1 cellular context compared by ENCODE assay signal in the genomic region with DNA sequence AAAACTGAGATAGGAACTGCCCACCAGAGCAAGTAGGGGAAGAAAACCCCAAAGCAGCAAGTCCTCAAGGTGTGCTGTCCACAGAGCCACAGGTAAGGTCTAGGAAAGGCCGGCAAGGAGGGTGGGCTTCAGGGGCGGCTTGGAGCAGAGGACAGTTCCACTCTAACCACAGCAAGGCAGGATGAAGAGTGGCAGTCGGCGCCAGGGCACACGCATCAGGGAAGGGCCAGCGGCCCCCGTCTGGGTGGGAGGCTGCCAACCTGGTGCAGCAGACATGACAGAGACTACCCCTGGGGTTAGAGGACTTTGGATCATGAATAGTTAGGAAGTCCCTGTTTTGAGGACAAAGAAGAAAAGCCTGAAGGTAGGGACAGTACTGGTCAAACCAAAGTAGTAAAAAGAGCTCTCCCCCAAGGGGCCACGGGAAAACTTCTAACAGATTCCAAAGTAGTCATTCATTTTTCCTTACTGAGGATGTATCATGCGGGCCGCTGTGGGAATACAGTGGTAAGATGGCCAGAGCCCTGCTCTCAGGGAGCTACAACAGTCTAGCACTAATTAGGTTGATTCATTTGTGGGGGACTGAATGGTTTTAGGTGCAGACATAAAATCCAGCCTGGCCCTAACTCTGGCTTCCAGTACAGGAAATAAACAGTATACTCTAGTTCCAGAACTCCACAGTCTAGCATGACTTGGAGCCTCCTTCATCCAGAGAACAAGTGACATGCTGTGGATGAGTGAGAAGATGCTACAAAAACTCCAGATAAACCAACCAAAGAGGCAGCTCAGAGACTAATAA.
TF ChIP-seq lines count a peak whose summit lies in the region.

No MANE protein-coding gene starts in this region.

TF ChIP-seq in K562, 482 proteins besides CTCF, POLR2A, EP300 and RAD21 (continued from another document and continues in another):
- TF ChIP-seq, protein P1, sequence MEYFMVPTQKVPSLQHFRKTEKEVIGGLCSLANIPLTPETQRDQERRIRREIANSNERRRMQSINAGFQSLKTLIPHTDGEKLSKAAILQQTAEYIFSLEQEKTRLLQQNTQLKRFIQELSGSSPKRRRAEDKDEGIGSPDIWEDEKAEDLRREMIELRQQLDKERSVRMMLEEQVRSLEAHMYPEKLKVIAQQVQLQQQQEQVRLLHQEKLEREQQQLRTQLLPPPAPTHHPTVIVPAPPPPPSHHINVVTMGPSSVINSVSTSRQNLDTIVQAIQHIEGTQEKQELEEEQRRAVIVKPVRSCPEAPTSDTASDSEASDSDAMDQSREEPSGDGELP (CRISPR knock-in tag; IDR thresholded peaks at IDR 0.05; ENCODE audit: borderline replicate concordance) = no peak
- TF ChIP-seq NFXL1 (CRISPR knock-in tag; IDR thresholded peaks at IDR 0.05) = no peak
- TF ChIP-seq TARDBP (IDR thresholded peaks at IDR 0.05) = no peak
- 0 out of 2 replicates have a peak, but pooled peaks have one; percentile 6 for TF ChIP-seq ATF7 (IDR thresholded peaks at IDR 0.05)
- TF ChIP-seq JUN (IDR thresholded peaks at IDR 0.05; ENCODE audit: borderline replicate concordance, low read depth, low read length) = no peak
- no peak for TF ChIP-seq JUN (CRISPR knock-in tag; IDR thresholded peaks at IDR 0.05; ENCODE audit: borderline replicate concordance)
- TF ChIP-seq, protein P2, sequence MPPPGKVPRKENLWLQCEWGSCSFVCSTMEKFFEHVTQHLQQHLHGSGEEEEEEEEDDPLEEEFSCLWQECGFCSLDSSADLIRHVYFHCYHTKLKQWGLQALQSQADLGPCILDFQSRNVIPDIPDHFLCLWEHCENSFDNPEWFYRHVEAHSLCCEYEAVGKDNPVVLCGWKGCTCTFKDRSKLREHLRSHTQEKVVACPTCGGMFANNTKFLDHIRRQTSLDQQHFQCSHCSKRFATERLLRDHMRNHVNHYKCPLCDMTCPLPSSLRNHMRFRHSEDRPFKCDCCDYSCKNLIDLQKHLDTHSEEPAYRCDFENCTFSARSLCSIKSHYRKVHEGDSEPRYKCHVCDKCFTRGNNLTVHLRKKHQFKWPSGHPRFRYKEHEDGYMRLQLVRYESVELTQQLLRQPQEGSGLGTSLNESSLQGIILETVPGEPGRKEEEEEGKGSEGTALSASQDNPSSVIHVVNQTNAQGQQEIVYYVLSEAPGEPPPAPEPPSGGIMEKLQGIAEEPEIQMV (tag; conservative IDR thresholded peaks at IDR 0.05; ENCODE audit: low read depth) = no peak
- TF ChIP-seq POLR2G (IDR thresholded peaks at IDR 0.05; ENCODE audit: low read depth, low read length) = peak; percentile 66
- no peak for TF ChIP-seq SRSF7 (optimal IDR thresholded peaks at IDR 0.05; ENCODE audit: low read depth, low read length)
- no peak for TF ChIP-seq MYBL2 (IDR thresholded peaks at IDR 0.05; ENCODE audit: low read depth)
- TF ChIP-seq MYBL2 (CRISPR knock-in tag; IDR thresholded peaks at IDR 0.05; ENCODE audit: borderline replicate concordance) = no peak
- TF ChIP-seq RNF2 (IDR thresholded peaks at IDR 0.05) = no peak
- TF ChIP-seq CREB1 (IDR thresholded peaks at IDR 0.05) = no peak
- no peak for TF ChIP-seq CREB1 (CRISPR knock-in tag; IDR thresholded peaks at IDR 0.05)
- TF ChIP-seq MAFK (IDR thresholded peaks at IDR 0.05; ENCODE audit: low read length) = no peak
- TF ChIP-seq YBX1 (IDR thresholded peaks at IDR 0.05) = no peak
- TF ChIP-seq ARHGAP35 (IDR thresholded peaks at IDR 0.05; ENCODE audit: partially characterized antibody) = no peak
- TF ChIP-seq TBP (optimal IDR thresholded peaks at IDR 0.05; ENCODE audit: low read depth, low read length) = no peak
- no peak for TF ChIP-seq HIVEP1 (CRISPR knock-in tag; IDR thresholded peaks at IDR 0.05)
- TF ChIP-seq, protein P3, sequence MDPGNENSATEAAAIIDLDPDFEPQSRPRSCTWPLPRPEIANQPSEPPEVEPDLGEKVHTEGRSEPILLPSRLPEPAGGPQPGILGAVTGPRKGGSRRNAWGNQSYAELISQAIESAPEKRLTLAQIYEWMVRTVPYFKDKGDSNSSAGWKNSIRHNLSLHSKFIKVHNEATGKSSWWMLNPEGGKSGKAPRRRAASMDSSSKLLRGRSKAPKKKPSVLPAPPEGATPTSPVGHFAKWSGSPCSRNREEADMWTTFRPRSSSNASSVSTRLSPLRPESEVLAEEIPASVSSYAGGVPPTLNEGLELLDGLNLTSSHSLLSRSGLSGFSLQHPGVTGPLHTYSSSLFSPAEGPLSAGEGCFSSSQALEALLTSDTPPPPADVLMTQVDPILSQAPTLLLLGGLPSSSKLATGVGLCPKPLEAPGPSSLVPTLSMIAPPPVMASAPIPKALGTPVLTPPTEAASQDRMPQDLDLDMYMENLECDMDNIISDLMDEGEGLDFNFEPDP (CRISPR knock-in tag; IDR thresholded peaks at IDR 0.05) = no peak
- no peak for TF ChIP-seq ZNF586 (CRISPR knock-in tag; conservative IDR thresholded peaks at IDR 0.05)
- TF ChIP-seq, protein P4, sequence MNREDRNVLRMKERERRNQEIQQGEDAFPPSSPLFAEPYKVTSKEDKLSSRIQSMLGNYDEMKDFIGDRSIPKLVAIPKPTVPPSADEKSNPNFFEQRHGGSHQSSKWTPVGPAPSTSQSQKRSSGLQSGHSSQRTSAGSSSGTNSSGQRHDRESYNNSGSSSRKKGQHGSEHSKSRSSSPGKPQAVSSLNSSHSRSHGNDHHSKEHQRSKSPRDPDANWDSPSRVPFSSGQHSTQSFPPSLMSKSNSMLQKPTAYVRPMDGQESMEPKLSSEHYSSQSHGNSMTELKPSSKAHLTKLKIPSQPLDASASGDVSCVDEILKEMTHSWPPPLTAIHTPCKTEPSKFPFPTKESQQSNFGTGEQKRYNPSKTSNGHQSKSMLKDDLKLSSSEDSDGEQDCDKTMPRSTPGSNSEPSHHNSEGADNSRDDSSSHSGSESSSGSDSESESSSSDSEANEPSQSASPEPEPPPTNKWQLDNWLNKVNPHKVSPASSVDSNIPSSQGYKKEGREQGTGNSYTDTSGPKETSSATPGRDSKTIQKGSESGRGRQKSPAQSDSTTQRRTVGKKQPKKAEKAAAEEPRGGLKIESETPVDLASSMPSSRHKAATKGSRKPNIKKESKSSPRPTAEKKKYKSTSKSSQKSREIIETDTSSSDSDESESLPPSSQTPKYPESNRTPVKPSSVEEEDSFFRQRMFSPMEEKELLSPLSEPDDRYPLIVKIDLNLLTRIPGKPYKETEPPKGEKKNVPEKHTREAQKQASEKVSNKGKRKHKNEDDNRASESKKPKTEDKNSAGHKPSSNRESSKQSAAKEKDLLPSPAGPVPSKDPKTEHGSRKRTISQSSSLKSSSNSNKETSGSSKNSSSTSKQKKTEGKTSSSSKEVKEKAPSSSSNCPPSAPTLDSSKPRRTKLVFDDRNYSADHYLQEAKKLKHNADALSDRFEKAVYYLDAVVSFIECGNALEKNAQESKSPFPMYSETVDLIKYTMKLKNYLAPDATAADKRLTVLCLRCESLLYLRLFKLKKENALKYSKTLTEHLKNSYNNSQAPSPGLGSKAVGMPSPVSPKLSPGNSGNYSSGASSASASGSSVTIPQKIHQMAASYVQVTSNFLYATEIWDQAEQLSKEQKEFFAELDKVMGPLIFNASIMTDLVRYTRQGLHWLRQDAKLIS (CRISPR knock-in tag; IDR thresholded peaks at IDR 0.05) = no peak
- TF ChIP-seq ZNF785 (CRISPR knock-in tag; IDR thresholded peaks at IDR 0.05) = no peak
- TF ChIP-seq SIN3B (IDR thresholded peaks at IDR 0.05; ENCODE audit: low read depth) = no peak
- TF ChIP-seq GABPA (tag; conservative IDR thresholded peaks at IDR 0.05; ENCODE audit: low read depth) = no peak
- TF ChIP-seq NCOA2 (IDR thresholded peaks at IDR 0.05; ENCODE audit: partially characterized antibody in 2 of 2) = no peak
- TF ChIP-seq, protein P5, sequence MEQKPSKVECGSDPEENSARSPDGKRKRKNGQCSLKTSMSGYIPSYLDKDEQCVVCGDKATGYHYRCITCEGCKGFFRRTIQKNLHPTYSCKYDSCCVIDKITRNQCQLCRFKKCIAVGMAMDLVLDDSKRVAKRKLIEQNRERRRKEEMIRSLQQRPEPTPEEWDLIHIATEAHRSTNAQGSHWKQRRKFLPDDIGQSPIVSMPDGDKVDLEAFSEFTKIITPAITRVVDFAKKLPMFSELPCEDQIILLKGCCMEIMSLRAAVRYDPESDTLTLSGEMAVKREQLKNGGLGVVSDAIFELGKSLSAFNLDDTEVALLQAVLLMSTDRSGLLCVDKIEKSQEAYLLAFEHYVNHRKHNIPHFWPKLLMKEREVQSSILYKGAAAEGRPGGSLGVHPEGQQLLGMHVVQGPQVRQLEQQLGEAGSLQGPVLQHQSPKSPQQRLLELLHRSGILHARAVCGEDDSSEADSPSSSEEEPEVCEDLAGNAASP (IDR thresholded peaks at IDR 0.05) = no peak
- TF ChIP-seq STAG1 (CRISPR knock-in tag; IDR thresholded peaks at IDR 0.05; ENCODE audit: borderline replicate concordance) = peak; percentile 15; the same call in 1 of the 2 replicates
- TF ChIP-seq, protein P6, sequence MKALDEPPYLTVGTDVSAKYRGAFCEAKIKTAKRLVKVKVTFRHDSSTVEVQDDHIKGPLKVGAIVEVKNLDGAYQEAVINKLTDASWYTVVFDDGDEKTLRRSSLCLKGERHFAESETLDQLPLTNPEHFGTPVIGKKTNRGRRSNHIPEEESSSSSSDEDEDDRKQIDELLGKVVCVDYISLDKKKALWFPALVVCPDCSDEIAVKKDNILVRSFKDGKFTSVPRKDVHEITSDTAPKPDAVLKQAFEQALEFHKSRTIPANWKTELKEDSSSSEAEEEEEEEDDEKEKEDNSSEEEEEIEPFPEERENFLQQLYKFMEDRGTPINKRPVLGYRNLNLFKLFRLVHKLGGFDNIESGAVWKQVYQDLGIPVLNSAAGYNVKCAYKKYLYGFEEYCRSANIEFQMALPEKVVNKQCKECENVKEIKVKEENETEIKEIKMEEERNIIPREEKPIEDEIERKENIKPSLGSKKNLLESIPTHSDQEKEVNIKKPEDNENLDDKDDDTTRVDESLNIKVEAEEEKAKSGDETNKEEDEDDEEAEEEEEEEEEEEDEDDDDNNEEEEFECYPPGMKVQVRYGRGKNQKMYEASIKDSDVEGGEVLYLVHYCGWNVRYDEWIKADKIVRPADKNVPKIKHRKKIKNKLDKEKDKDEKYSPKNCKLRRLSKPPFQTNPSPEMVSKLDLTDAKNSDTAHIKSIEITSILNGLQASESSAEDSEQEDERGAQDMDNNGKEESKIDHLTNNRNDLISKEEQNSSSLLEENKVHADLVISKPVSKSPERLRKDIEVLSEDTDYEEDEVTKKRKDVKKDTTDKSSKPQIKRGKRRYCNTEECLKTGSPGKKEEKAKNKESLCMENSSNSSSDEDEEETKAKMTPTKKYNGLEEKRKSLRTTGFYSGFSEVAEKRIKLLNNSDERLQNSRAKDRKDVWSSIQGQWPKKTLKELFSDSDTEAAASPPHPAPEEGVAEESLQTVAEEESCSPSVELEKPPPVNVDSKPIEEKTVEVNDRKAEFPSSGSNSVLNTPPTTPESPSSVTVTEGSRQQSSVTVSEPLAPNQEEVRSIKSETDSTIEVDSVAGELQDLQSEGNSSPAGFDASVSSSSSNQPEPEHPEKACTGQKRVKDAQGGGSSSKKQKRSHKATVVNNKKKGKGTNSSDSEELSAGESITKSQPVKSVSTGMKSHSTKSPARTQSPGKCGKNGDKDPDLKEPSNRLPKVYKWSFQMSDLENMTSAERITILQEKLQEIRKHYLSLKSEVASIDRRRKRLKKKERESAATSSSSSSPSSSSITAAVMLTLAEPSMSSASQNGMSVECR (CRISPR knock-in tag; IDR thresholded peaks at IDR 0.05) = no peak
- 0 out of 2 replicates have a peak, but pooled peaks have one; percentile 7 for TF ChIP-seq CHD2 (IDR thresholded peaks at IDR 0.05; ENCODE audit: low read depth, low read length)
- no peak for TF ChIP-seq KDM1A (IDR thresholded peaks at IDR 0.05)
- peak; percentile 74; the same call in 1 of the 2 replicates for TF ChIP-seq DMBX1 (CRISPR knock-in tag; IDR thresholded peaks at IDR 0.05; ENCODE audit: borderline replicate concordance)
- peak; percentile 58 for TF ChIP-seq RBM22 (IDR thresholded peaks at IDR 0.05; ENCODE audit: low read depth, low read length, poor library complexity, severe bottlenecking)
- TF ChIP-seq, protein P7, sequence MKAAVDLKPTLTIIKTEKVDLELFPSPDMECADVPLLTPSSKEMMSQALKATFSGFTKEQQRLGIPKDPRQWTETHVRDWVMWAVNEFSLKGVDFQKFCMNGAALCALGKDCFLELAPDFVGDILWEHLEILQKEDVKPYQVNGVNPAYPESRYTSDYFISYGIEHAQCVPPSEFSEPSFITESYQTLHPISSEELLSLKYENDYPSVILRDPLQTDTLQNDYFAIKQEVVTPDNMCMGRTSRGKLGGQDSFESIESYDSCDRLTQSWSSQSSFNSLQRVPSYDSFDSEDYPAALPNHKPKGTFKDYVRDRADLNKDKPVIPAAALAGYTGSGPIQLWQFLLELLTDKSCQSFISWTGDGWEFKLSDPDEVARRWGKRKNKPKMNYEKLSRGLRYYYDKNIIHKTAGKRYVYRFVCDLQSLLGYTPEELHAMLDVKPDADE (conservative IDR thresholded peaks at IDR 0.05; ENCODE audit: control insufficient read depth, low read depth, low read length) = no peak
- TF ChIP-seq, protein P8, sequence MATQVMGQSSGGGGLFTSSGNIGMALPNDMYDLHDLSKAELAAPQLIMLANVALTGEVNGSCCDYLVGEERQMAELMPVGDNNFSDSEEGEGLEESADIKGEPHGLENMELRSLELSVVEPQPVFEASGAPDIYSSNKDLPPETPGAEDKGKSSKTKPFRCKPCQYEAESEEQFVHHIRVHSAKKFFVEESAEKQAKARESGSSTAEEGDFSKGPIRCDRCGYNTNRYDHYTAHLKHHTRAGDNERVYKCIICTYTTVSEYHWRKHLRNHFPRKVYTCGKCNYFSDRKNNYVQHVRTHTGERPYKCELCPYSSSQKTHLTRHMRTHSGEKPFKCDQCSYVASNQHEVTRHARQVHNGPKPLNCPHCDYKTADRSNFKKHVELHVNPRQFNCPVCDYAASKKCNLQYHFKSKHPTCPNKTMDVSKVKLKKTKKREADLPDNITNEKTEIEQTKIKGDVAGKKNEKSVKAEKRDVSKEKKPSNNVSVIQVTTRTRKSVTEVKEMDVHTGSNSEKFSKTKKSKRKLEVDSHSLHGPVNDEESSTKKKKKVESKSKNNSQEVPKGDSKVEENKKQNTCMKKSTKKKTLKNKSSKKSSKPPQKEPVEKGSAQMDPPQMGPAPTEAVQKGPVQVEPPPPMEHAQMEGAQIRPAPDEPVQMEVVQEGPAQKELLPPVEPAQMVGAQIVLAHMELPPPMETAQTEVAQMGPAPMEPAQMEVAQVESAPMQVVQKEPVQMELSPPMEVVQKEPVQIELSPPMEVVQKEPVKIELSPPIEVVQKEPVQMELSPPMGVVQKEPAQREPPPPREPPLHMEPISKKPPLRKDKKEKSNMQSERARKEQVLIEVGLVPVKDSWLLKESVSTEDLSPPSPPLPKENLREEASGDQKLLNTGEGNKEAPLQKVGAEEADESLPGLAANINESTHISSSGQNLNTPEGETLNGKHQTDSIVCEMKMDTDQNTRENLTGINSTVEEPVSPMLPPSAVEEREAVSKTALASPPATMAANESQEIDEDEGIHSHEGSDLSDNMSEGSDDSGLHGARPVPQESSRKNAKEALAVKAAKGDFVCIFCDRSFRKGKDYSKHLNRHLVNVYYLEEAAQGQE (CRISPR knock-in tag; IDR thresholded peaks at IDR 0.05; ENCODE audit: low read depth) = no peak
- no peak for TF ChIP-seq FOSL1 (tag; conservative IDR thresholded peaks at IDR 0.05)
- no peak for TF ChIP-seq ZNF324 (CRISPR knock-in tag; IDR thresholded peaks at IDR 0.05)
- no peak for TF ChIP-seq ZNF197 (CRISPR knock-in tag; IDR thresholded peaks at IDR 0.05; ENCODE audit: low read depth)
- TF ChIP-seq, protein P9, sequence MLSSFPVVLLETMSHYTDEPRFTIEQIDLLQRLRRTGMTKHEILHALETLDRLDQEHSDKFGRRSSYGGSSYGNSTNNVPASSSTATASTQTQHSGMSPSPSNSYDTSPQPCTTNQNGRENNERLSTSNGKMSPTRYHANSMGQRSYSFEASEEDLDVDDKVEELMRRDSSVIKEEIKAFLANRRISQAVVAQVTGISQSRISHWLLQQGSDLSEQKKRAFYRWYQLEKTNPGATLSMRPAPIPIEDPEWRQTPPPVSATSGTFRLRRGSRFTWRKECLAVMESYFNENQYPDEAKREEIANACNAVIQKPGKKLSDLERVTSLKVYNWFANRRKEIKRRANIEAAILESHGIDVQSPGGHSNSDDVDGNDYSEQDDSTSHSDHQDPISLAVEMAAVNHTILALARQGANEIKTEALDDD (IDR thresholded peaks at IDR 0.05) = 0 out of 2 replicates have a peak, but pooled peaks have one; percentile 20
